In genomic region chr20:5002077-5002413, GRCh38 we compare ENCODE assay signal across 1 cellular context.
TF ChIP-seq lines count a peak whose summit lies in the region.

No MANE protein-coding gene starts in this region.

TF ChIP-seq in GM23338, 12 proteins besides CTCF, POLR2A, EP300 and RAD21 (continued from another document):
- TF ChIP-seq, protein P1, sequence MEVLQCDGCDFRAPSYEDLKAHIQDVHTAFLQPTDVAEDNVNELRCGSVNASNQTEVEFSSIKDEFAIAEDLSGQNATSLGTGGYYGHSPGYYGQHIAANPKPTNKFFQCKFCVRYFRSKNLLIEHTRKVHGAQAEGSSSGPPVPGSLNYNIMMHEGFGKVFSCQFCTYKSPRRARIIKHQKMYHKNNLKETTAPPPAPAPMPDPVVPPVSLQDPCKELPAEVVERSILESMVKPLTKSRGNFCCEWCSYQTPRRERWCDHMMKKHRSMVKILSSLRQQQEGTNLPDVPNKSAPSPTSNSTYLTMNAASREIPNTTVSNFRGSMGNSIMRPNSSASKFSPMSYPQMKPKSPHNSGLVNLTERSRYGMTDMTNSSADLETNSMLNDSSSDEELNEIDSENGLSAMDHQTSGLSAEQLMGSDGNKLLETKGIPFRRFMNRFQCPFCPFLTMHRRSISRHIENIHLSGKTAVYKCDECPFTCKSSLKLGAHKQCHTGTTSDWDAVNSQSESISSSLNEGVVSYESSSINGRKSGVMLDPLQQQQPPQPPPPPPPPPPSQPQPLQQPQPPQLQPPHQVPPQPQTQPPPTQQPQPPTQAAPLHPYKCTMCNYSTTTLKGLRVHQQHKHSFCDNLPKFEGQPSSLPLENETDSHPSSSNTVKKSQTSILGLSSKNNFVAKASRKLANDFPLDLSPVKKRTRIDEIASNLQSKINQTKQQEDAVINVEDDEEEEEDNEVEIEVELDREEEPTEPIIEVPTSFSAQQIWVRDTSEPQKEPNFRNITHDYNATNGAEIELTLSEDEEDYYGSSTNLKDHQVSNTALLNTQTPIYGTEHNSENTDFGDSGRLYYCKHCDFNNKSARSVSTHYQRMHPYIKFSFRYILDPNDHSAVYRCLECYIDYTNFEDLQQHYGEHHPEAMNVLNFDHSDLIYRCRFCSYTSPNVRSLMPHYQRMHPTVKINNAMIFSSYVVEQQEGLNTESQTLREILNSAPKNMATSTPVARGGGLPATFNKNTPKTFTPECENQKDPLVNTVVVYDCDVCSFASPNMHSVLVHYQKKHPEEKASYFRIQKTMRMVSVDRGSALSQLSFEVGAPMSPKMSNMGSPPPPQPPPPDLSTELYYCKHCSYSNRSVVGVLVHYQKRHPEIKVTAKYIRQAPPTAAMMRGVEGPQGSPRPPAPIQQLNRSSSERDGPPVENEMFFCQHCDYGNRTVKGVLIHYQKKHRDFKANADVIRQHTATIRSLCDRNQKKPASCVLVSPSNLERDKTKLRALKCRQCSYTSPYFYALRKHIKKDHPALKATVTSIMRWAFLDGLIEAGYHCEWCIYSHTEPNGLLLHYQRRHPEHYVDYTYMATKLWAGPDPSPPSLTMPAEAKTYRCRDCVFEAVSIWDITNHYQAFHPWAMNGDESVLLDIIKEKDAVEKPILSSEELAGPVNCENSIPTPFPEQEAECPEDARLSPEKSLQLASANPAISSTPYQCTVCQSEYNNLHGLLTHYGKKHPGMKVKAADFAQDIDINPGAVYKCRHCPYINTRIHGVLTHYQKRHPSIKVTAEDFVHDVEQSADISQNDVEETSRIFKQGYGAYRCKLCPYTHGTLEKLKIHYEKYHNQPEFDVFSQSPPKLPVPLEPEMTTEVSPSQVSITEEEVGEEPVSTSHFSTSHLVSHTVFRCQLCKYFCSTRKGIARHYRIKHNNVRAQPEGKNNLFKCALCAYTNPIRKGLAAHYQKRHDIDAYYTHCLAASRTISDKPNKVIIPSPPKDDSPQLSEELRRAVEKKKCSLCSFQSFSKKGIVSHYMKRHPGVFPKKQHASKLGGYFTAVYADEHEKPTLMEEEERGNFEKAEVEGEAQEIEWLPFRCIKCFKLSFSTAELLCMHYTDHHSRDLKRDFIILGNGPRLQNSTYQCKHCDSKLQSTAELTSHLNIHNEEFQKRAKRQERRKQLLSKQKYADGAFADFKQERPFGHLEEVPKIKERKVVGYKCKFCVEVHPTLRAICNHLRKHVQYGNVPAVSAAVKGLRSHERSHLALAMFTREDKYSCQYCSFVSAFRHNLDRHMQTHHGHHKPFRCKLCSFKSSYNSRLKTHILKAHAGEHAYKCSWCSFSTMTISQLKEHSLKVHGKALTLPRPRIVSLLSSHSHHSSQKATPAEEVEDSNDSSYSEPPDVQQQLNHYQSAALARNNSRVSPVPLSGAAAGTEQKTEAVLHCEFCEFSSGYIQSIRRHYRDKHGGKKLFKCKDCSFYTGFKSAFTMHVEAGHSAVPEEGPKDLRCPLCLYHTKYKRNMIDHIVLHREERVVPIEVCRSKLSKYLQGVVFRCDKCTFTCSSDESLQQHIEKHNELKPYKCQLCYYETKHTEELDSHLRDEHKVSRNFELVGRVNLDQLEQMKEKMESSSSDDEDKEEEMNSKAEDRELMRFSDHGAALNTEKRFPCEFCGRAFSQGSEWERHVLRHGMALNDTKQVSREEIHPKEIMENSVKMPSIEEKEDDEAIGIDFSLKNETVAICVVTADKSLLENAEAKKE (CRISPR knock-in tag; IDR thresholded peaks at IDR 0.05) = no peak
